31 cellular contexts compared by ENCODE assay signal in genomic region chr19:29962777-29963176, GRCh38. TPM values are rescaled to one million over a fixed set of nuclear protein-coding genes. Genes with fewer than 3 reads are reported as not detected.
A peak's percentile ranks its signal among the peaks of the same experiment; 100 is the strongest.
DNase-seq lines count a peak whose midpoint lies in the region; ATAC-seq and TF ChIP-seq lines count a peak whose summit lies in the region.
"Had no signal": no experiment of that assay in that cellular context is flagged by ENCODE, and none has a peak within 500 bp of the region (broad histone marks: within the 10 kb centered on the region; RNA-seq: fewer than 3 reads in every experiment).

No MANE protein-coding gene starts in this region.

- no peaks in the 10 kb centered on the region for H3K27me3 Mint-ChIP-seq in activated naive CD4-positive, alpha-beta T cell treated with anti-CD3 and anti-CD28 coated beads, Interleukin-2, amount 50 U/mL, for 24 hours
- H3K27me3 Mint-ChIP-seq in activated naive CD4-positive, alpha-beta T cell treated with anti-CD3 and anti-CD28 coated beads, Interleukin-2, amount 10 ng/mL, durations not matched to agents 7 days and 5 days, result no peaks in the 10 kb centered on the region
- no peaks in the 10 kb centered on the region for H3K27me3 Mint-ChIP-seq in glutamatergic neuron (ENCODE audit: unreplicated experiment)
- H3K27me3 Mint-ChIP-seq: brain; natural killer cell treated with Interleukin-12 subunit alpha and Interleukin-12 subunit beta and Interleukin-15 and Interleukin-18, amount 100 ng/mL, for 72 hours had no signal

- H3K36me3 Mint-ChIP-seq in activated naive CD4-positive, alpha-beta T cell treated with anti-CD3 and anti-CD28 coated beads, Interleukin-2, amount 50 U/mL, for 24 hours, result peaks cover 7% of the 10 kb centered on the region
- peaks cover 11% of the 10 kb centered on the region for H3K36me3 Mint-ChIP-seq in activated naive CD4-positive, alpha-beta T cell treated with anti-CD3 and anti-CD28 coated beads, Interleukin-2, amount 10 ng/mL, durations not matched to agents 7 days and 5 days
- no peaks in the 10 kb centered on the region for H3K36me3 Mint-ChIP-seq in glutamatergic neuron (ENCODE audit: unreplicated experiment)

- H3K4me2 ChIP-seq in Karpas-422 (ENCODE audit: low read depth, low read length, poor library complexity, severe bottlenecking), result no peak overlapping the region
- H3K4me2 ChIP-seq: PC-9 had no signal

- H3K4me3 Mint-ChIP-seq in activated naive CD4-positive, alpha-beta T cell treated with anti-CD3 and anti-CD28 coated beads, Interleukin-2, amount 50 U/mL, for 24 hours, result peak overlapping the region; percentile 62
- no peak overlapping the region for H3K4me3 Mint-ChIP-seq in activated naive CD4-positive, alpha-beta T cell treated with anti-CD3 and anti-CD28 coated beads, Interleukin-2, amount 10 ng/mL, durations not matched to agents 7 days and 5 days
- H3K4me3 Mint-ChIP-seq in glutamatergic neuron (ENCODE audit: unreplicated experiment), result no peak overlapping the region
- H3K4me3 Mint-ChIP-seq: activated T-helper 1 cell treated with anti-CD3 and anti-CD28 coated beads, Interleukin-12 subunit alpha, Interleukin-12 subunit beta, Interleukin-2, Interleukin-4 antibody, amounts not matched to agents 30 ng/mL and 10 ng/mL and 1 ng/mL, durations not matched to agents 14 hours and 24 hours and 36 hours; brain; HFFc6; mesothelial cell of epicardium; natural killer cell treated with Interleukin-12 subunit alpha and Interleukin-12 subunit beta and Interleukin-15 and Interleukin-18, amount 100 ng/mL, for 72 hours had no signal

- H3K9me3 Mint-ChIP-seq in activated naive CD4-positive, alpha-beta T cell treated with anti-CD3 and anti-CD28 coated beads, Interleukin-2, amount 50 U/mL, for 24 hours, result no peaks in the 10 kb centered on the region
- no peaks in the 10 kb centered on the region for H3K9me3 Mint-ChIP-seq in activated naive CD4-positive, alpha-beta T cell treated with anti-CD3 and anti-CD28 coated beads, Interleukin-2, amount 10 ng/mL, durations not matched to agents 7 days and 5 days
- H3K9me3 Mint-ChIP-seq in glutamatergic neuron (ENCODE audit: unreplicated experiment), result peaks cover 2% of the 10 kb centered on the region
- H3K9me3 Mint-ChIP-seq: activated T-helper 1 cell treated with anti-CD3 and anti-CD28 coated beads, Interleukin-12 subunit alpha, Interleukin-12 subunit beta, Interleukin-2, Interleukin-4 antibody, amounts not matched to agents 30 ng/mL and 10 ng/mL and 1 ng/mL, durations not matched to agents 14 hours and 24 hours and 36 hours; HFFc6; natural killer cell treated with Interleukin-12 subunit alpha and Interleukin-12 subunit beta and Interleukin-15 and Interleukin-18, amount 100 ng/mL, for 72 hours had no signal

- H3K9me2 ChIP-seq in Karpas-422 (replicated peaks; ENCODE audit: insufficient read depth, low read length), result no peaks in the 10 kb centered on the region

- H3K9me3 ChIP-seq in Karpas-422 (ENCODE audit: low read length) (no peaks in the 10 kb centered on the region), breast epithelium (no peaks in the 10 kb centered on the region)
- H3K9me3 ChIP-seq: esophagus muscularis mucosa, left lung, pancreas, right atrium auricular region, thoracic aorta, uterus had no signal

- H3K27ac Mint-ChIP-seq in activated naive CD4-positive, alpha-beta T cell treated with anti-CD3 and anti-CD28 coated beads, Interleukin-2, amount 50 U/mL, for 24 hours, result peak overlapping the region; percentile 3
- no peak overlapping the region for H3K27ac Mint-ChIP-seq in activated naive CD4-positive, alpha-beta T cell treated with anti-CD3 and anti-CD28 coated beads, Interleukin-2, amount 10 ng/mL, durations not matched to agents 7 days and 5 days
- peak overlapping the region; percentile 76 for H3K27ac Mint-ChIP-seq in glutamatergic neuron (ENCODE audit: unreplicated experiment)
- H3K27ac Mint-ChIP-seq: activated T-helper 1 cell treated with anti-CD3 and anti-CD28 coated beads, Interleukin-12 subunit alpha, Interleukin-12 subunit beta, Interleukin-2, Interleukin-4 antibody, amounts not matched to agents 30 ng/mL and 10 ng/mL and 1 ng/mL, durations not matched to agents 14 hours and 24 hours and 36 hours; brain; HFFc6 had no signal

- H3K4me3 ChIP-seq in Karpas-422 (ENCODE audit: low read length) (no peak overlapping the region), breast epithelium (no peak overlapping the region)
- H3K4me3 ChIP-seq: BLaER1 treated with 17β-estradiol and CSF1 and Interleukin-3, amounts not matched to agents 10 nM and 100 nM; esophagus muscularis mucosa; left lung; pancreas; PC-9; right atrium auricular region; thoracic aorta; uterus had no signal

- H3K27ac ChIP-seq in Karpas-422 (ENCODE audit: low read length) (0 out of 2 replicates have a peak overlapping the region, but pooled peaks have one; percentile 0), caudate nucleus (ENCODE audit: low read depth, low read length) (no peak overlapping the region), breast epithelium (no peak overlapping the region)
- H3K27ac ChIP-seq: BLaER1 treated with 17β-estradiol and CSF1 and Interleukin-3, amounts not matched to agents 10 nM and 100 nM; esophagus muscularis mucosa; left lung; pancreas; PC-9; right atrium auricular region; thoracic aorta; uterus had no signal

- H3K27me3 ChIP-seq in Karpas-422 (ENCODE audit: low read length), result no peaks in the 10 kb centered on the region
- no peaks in the 10 kb centered on the region for H3K27me3 ChIP-seq in breast epithelium
- H3K27me3 ChIP-seq: BLaER1 treated with 17β-estradiol and CSF1 and Interleukin-3, amounts not matched to agents 10 nM and 100 nM; esophagus muscularis mucosa; left lung; pancreas; right atrium auricular region; uterus had no signal

- no peak overlapping the region for H3K9ac ChIP-seq in Karpas-422 (ENCODE audit: low read length)

- H3K36me3 ChIP-seq in Karpas-422 (ENCODE audit: insufficient read depth, low read length) (0 out of 2 replicates have a peak, but pooled peaks cover 4% of the 10 kb centered on the region), breast epithelium (no peaks in the 10 kb centered on the region)
- H3K36me3 ChIP-seq: esophagus muscularis mucosa, left lung, pancreas, right atrium auricular region, thoracic aorta, uterus had no signal

- TF ChIP-seq CTCF in glutamatergic neuron (IDR thresholded peaks at IDR 0.05; ENCODE audit: partially characterized antibody, unreplicated experiment) (no peak), breast epithelium (IDR thresholded peaks at IDR 0.05) (no peak)

- no peak for DNase-seq in activated naive CD4-positive, alpha-beta T cell treated with anti-CD3 and anti-CD28 coated beads, Interleukin-2, amount 10 ng/mL, durations not matched to agents 7 days and 5 days
- no peak for DNase-seq in Karpas-422
- no peak for DNase-seq in glutamatergic neuron
- no peak for DNase-seq in DMS153 treated with DMSO at 0.1 percent for 48 hours (lab: John Stamatoyannopoulos, UW; ENCODE audit: unreplicated experiment)
- no peak for DNase-seq in caudate nucleus (lab: John Stamatoyannopoulos, UW)
- DNase-seq in breast epithelium (ENCODE audit: low spot score in 2 of 2), result no peak
- DNase-seq: activated CD4-positive, CD25-positive, alpha-beta regulatory T cell treated with anti-CD3 and anti-CD28 coated beads, Interleukin-2, amount 50 U/mL, for 72 hours; activated CD8-positive, alpha-beta memory T cell treated with anti-CD3 and anti-CD28 coated beads for 24 hours; effector memory CD4-positive, alpha-beta T cell; EL; HFFc6; hypothalamus; KBM-7; left lung; NCI-H1417 treated with DMSO at 0.1 percent for 48 hours; pancreas; PC-9; Right ventricle myocardium superior; stimulated activated CD4-positive, alpha-beta T cell treated with anti-CD3 and anti-CD28 coated beads, Interleukin-4, amount 100 ng/mL, for 1 hour; stimulated activated naive CD4-positive, alpha-beta T cell; uterus had no signal

- H3K4me1 Mint-ChIP-seq in activated naive CD4-positive, alpha-beta T cell treated with anti-CD3 and anti-CD28 coated beads, Interleukin-2, amount 50 U/mL, for 24 hours, result peaks cover 84% of the 10 kb centered on the region
- H3K4me1 Mint-ChIP-seq in activated naive CD4-positive, alpha-beta T cell treated with anti-CD3 and anti-CD28 coated beads, Interleukin-2, amount 10 ng/mL, durations not matched to agents 7 days and 5 days, result peaks cover 34% of the 10 kb centered on the region
- peaks cover 25% of the 10 kb centered on the region for H3K4me1 Mint-ChIP-seq in glutamatergic neuron (ENCODE audit: low read depth, unreplicated experiment)

- H2AFZ ChIP-seq in Karpas-422 (ENCODE audit: low read length), result no peak overlapping the region
- H2AFZ ChIP-seq: PC-9 had no signal

- peaks cover 13% of the 10 kb centered on the region; the same call in 1 of the 2 replicates for H4K20me1 ChIP-seq in Karpas-422 (ENCODE audit: insufficient read depth, low read depth, low read length)

- intact Hi-C loops in breast epithelium (cut with DNase I; ENCODE audit: low total_unique reads), result no loop called here

- H3K79me2 ChIP-seq in Karpas-422 (ENCODE audit: low read length), result peaks cover 99% of the 10 kb centered on the region

- CTCF ChIA-PET in activated naive CD4-positive, alpha-beta T cell treated with anti-CD3 and anti-CD28 coated beads, Interleukin-2, amount 10 ng/mL, durations not matched to agents 7 days and 5 days (lab: Charles Lee), result no interaction called here

- no peak for ATAC-seq in GM19452 (IDR thresholded peaks at IDR 0.05; ENCODE audit: unreplicated experiment)
- ATAC-seq: left lung; natural killer cell treated with Interleukin-12 subunit alpha and Interleukin-12 subunit beta and Interleukin-15 and Interleukin-18, amount 100 ng/mL, for 72 hours had no signal

- no peak for TF ChIP-seq POLR2A in breast epithelium (IDR thresholded peaks at IDR 0.05)

- peaks cover 48% of the 10 kb centered on the region for H3K4me1 ChIP-seq in Karpas-422 (ENCODE audit: low read length)
- H3K4me1 ChIP-seq in breast epithelium, result no peaks in the 10 kb centered on the region

RNA-seq across cellular contexts. Expression of gene URI1, which starts 20.7 kb away (rescaled TPM):
- total RNA-seq in Karpas-422 (2014; rRNA removed; shearing (Covaris generic); ENCODE audit: low replicate concordance), result 77.7 and 106 TPM in 2 replicates
- total RNA-seq in glutamatergic neuron (ENCODE audit: unreplicated experiment), result 43.7 TPM
- 10 to 100 TPM; 61.0 to 78.2 (median 61.6) TPM for total RNA-seq in breast epithelium
